14 cellular contexts compared by ENCODE assay signal in genomic region chr4:6692379-6692778, GRCh38. TPM values are rescaled to one million over a fixed set of nuclear protein-coding genes. Genes with fewer than 3 reads are reported as not detected.
DNase-seq lines count a peak whose midpoint lies in the region; ATAC-seq and TF ChIP-seq lines count a peak whose summit lies in the region.
"Had no signal": no experiment of that assay in that cellular context is flagged by ENCODE, and none has a peak within 500 bp of the region (broad histone marks: within the 10 kb centered on the region; RNA-seq: fewer than 3 reads in every experiment).

No MANE protein-coding gene starts in this region.

- no TSS peak for BruUV-seq in Calu3 (replicated peaks; lab: Mats Ljungman, UMichigan)

- DNase-seq in AG04450 (ENCODE audit: low read depth, low spot score) (no peak), Calu3 (no peak), GM19240 (ENCODE audit: insufficient read length, low spot score) (no peak), NCI-H2107 treated with DMSO at 0.1 percent for 48 hours (lab: John Stamatoyannopoulos, UW; ENCODE audit: unreplicated experiment) (no peak), NCI-H2227 treated with DMSO at 0.1 percent for 48 hours (lab: John Stamatoyannopoulos, UW) (no peak)
- no peak for DNase-seq in activated naive CD8-positive, alpha-beta T cell treated with anti-CD3 and anti-CD28 coated beads, Interleukin-2, amount 50 U/mL, for 24 hours
- no peak for DNase-seq in natural killer cell treated with Interleukin-12 subunit alpha and Interleukin-12 subunit beta and Interleukin-15 and Interleukin-18, amount 100 ng/mL, for 72 hours (ENCODE audit: low spot score)
- DNase-seq: BE2C; dorsolateral prefrontal cortex; NCI-H2081; SHP77; stimulated activated CD4-positive, alpha-beta T cell treated with anti-CD3 and anti-CD28 coated beads, Interleukin-2, amount 100 ng/mL, for 24 hours had no signal

- H3K4me3 Mint-ChIP-seq in Calu3 (ENCODE audit: low read depth, unreplicated experiment), result peak overlapping the region; percentile 98
- H3K4me3 Mint-ChIP-seq in activated naive CD8-positive, alpha-beta T cell treated with anti-CD3 and anti-CD28 coated beads, Interleukin-2, amount 50 U/mL, for 24 hours, result no peak overlapping the region
- peak overlapping the region; percentile 62 for H3K4me3 Mint-ChIP-seq in natural killer cell treated with Interleukin-12 subunit alpha and Interleukin-12 subunit beta and Interleukin-15 and Interleukin-18, amount 100 ng/mL, for 72 hours

- peaks cover 70% of the 10 kb centered on the region for H3K36me3 Mint-ChIP-seq in Calu3 (ENCODE audit: insufficient read depth, unreplicated experiment)
- no peaks in the 10 kb centered on the region for H3K36me3 Mint-ChIP-seq in activated naive CD8-positive, alpha-beta T cell treated with anti-CD3 and anti-CD28 coated beads, Interleukin-2, amount 50 U/mL, for 24 hours (ENCODE audit: low read depth)
- no peaks in the 10 kb centered on the region for H3K36me3 Mint-ChIP-seq in natural killer cell treated with Interleukin-12 subunit alpha and Interleukin-12 subunit beta and Interleukin-15 and Interleukin-18, amount 100 ng/mL, for 72 hours

- no peaks in the 10 kb centered on the region for H3K9me3 Mint-ChIP-seq in Calu3 (ENCODE audit: low read depth, unreplicated experiment)
- no peaks in the 10 kb centered on the region for H3K9me3 Mint-ChIP-seq in activated naive CD8-positive, alpha-beta T cell treated with anti-CD3 and anti-CD28 coated beads, Interleukin-2, amount 50 U/mL, for 24 hours
- H3K9me3 Mint-ChIP-seq in natural killer cell treated with Interleukin-12 subunit alpha and Interleukin-12 subunit beta and Interleukin-15 and Interleukin-18, amount 100 ng/mL, for 72 hours, result no peaks in the 10 kb centered on the region

- peaks cover 5% of the 10 kb centered on the region; the same call in 1 of the 2 replicates for H3K9me3 ChIP-seq in AG04450 (ENCODE audit: control insufficient read depth, insufficient read depth, low read length)
- H3K9me3 ChIP-seq: BE2C had no signal

- no peak for ATAC-seq in activated naive CD8-positive, alpha-beta T cell treated with anti-CD3 and anti-CD28 coated beads, Interleukin-2, amount 50 U/mL, for 24 hours
- ATAC-seq in natural killer cell treated with Interleukin-12 subunit alpha and Interleukin-12 subunit beta and Interleukin-15 and Interleukin-18, amount 100 ng/mL, for 72 hours, result no peak
- ATAC-seq in GM18498 (IDR thresholded peaks at IDR 0.05; ENCODE audit: unreplicated experiment), result no peak

- no peaks in the 10 kb centered on the region for H3K27me3 Mint-ChIP-seq in Calu3 (ENCODE audit: unreplicated experiment)
- H3K27me3 Mint-ChIP-seq in activated naive CD8-positive, alpha-beta T cell treated with anti-CD3 and anti-CD28 coated beads, Interleukin-2, amount 50 U/mL, for 24 hours, result no peaks in the 10 kb centered on the region
- H3K27me3 Mint-ChIP-seq in natural killer cell treated with Interleukin-12 subunit alpha and Interleukin-12 subunit beta and Interleukin-15 and Interleukin-18, amount 100 ng/mL, for 72 hours, result no peaks in the 10 kb centered on the region

- no peaks in the 10 kb centered on the region for H3K27me3 ChIP-seq in AG04450 (ENCODE audit: control insufficient read depth, insufficient read depth, low read length)
- H3K27me3 ChIP-seq: BE2C, dorsolateral prefrontal cortex had no signal

- intact Hi-C loops in Calu3 (cut with micrococcal nuclease; ENCODE audit: unreplicated experiment), result no loop called here

- no peak for TF ChIP-seq CTCF in AG04450 (IDR thresholded peaks at IDR 0.05; ENCODE audit: low read depth, low read length)
- TF ChIP-seq CTCF in Calu3 (IDR thresholded peaks at IDR 0.05; ENCODE audit: unreplicated experiment), result no peak

- H3K27ac ChIP-seq in AG04450 (ENCODE audit: low read depth, low read length), result peak overlapping the region; percentile 43
- H3K27ac ChIP-seq: dorsolateral prefrontal cortex, KMS-11 had no signal

- peak overlapping the region; percentile 98 for H3K27ac Mint-ChIP-seq in Calu3 (ENCODE audit: unreplicated experiment)
- H3K27ac Mint-ChIP-seq in activated naive CD8-positive, alpha-beta T cell treated with anti-CD3 and anti-CD28 coated beads, Interleukin-2, amount 50 U/mL, for 24 hours, result peak overlapping the region; percentile 55
- H3K27ac Mint-ChIP-seq in natural killer cell treated with Interleukin-12 subunit alpha and Interleukin-12 subunit beta and Interleukin-15 and Interleukin-18, amount 100 ng/mL, for 72 hours, result peak overlapping the region; percentile 96 to 98

- H3K4me1 Mint-ChIP-seq in Calu3 (ENCODE audit: low read depth, unreplicated experiment), result peaks cover 46% of the 10 kb centered on the region
- peaks cover 85% of the 10 kb centered on the region for H3K4me1 Mint-ChIP-seq in activated naive CD8-positive, alpha-beta T cell treated with anti-CD3 and anti-CD28 coated beads, Interleukin-2, amount 50 U/mL, for 24 hours
- H3K4me1 Mint-ChIP-seq in natural killer cell treated with Interleukin-12 subunit alpha and Interleukin-12 subunit beta and Interleukin-15 and Interleukin-18, amount 100 ng/mL, for 72 hours (ENCODE audit: low read depth in 2 of 2), result peaks cover 73 to 81% of the 10 kb centered on the region in 2 donors

- POLR2A ChIA-PET in AG04450 (lab: Yijun Ruan, JAX), result interaction anchor here (0.7 to 1.0 kb wide), 2 partner anchors 9 to 19 kb away, joined by 3 to 5 read pairs; a partner anchor contains a TSS

- no peak overlapping the region for H3K4me3 ChIP-seq in AG04450 (ENCODE audit: low read depth, low read length)
- H3K4me3 ChIP-seq: dorsolateral prefrontal cortex had no signal

- CTCF ChIA-PET in AG04450 (lab: Charles Lee), result interaction anchor here (1.2 kb wide), 1 partner anchor 11 kb away, joined by 3 read pairs; no protein-coding TSS in a partner anchor
- CTCF ChIA-PET in Calu3 (lab: Charles Lee), result no interaction called here

RNA-seq across cellular contexts. Expression of gene S100P, which starts 1.3 kb away (rescaled TPM):
- polyA plus RNA-seq in AG04450 (2011; rRNA removed), result 0.40 TPM in 1 of 2 replicates, not detected in the other
- polyA minus RNA-seq in AG04450 (2011; rRNA and poly(A)+ RNA removed), result not detected in 2 replicates
- total RNA-seq in Calu3 (2022), result 365 and 600 TPM in 2 replicates
- 1 to 10 TPM; 4.5 to 5.1 TPM for total RNA-seq in natural killer cell treated with Interleukin-12 subunit alpha and Interleukin-12 subunit beta and Interleukin-15 and Interleukin-18, amount 100 ng/mL, for 72 hours

RNA-seq across cellular contexts. Expression of gene MRFAP1L1, which starts 17.3 kb away (rescaled TPM):
- polyA plus RNA-seq in AG04450 (2011; rRNA removed), result 70.6 and 96.5 TPM in 2 replicates
- polyA minus RNA-seq in AG04450 (2011; rRNA and poly(A)+ RNA removed), result 25.1 and 32.7 TPM in 2 replicates
- 31.7 and 33.1 TPM in 2 replicates for total RNA-seq in Calu3 (2022)
- 10 to 100 TPM; 44.0 to 55.1 TPM for total RNA-seq in natural killer cell treated with Interleukin-12 subunit alpha and Interleukin-12 subunit beta and Interleukin-15 and Interleukin-18, amount 100 ng/mL, for 72 hours

RNA-seq across cellular contexts. Expression of gene BLOC1S4, which starts 23.6 kb away (rescaled TPM):
- polyA plus RNA-seq in AG04450 (2011; rRNA removed), result 14.5 and 15.4 TPM in 2 replicates
- polyA minus RNA-seq in AG04450 (2011; rRNA and poly(A)+ RNA removed), result 4.6 and 5.1 TPM in 2 replicates
- total RNA-seq in Calu3 (2022), result 9.2 and 13.2 TPM in 2 replicates
- 10 to 100 TPM; 15.9 to 16.7 TPM for total RNA-seq in natural killer cell treated with Interleukin-12 subunit alpha and Interleukin-12 subunit beta and Interleukin-15 and Interleukin-18, amount 100 ng/mL, for 72 hours

RNA-seq across cellular contexts. Expression of gene MRFAP1, which starts 51.9 kb away (rescaled TPM):
- polyA plus RNA-seq in AG04450 (2011; rRNA removed), result 252 and 298 TPM in 2 replicates
- 34.2 and 41.6 TPM in 2 replicates for polyA minus RNA-seq in AG04450 (2011; rRNA and poly(A)+ RNA removed)
- total RNA-seq in Calu3 (2022), result 151 and 154 TPM in 2 replicates
- total RNA-seq in natural killer cell treated with Interleukin-12 subunit alpha and Interleukin-12 subunit beta and Interleukin-15 and Interleukin-18, amount 100 ng/mL, for 72 hours, result 100 to 1,000 TPM; 102 to 123 TPM

Comparison
In these comparisons a context has a peak if more than half of its experiments do, and no peak if none do; other contexts are left out.
1. RNA of gene S100P, which starts 1.3 kb away (total RNA-seq): 365 to 600 TPM in Calu3; 4.5 to 5.1 TPM in natural killer cell treated with Interleukin-12 subunit alpha and Interleukin-12 subunit beta and Interleukin-15 and Interleukin-18, amount 100 ng/mL, for 72 hours; every median in the first group is over 10 times any median in the second.
2. Peak in every context shown above with its lines, with median percentiles within 50 percentile points of each other: H3K27ac Mint-ChIP-seq.